In genomic region chr1:15028117-15028516, GRCh38 we compare ENCODE assay signal across 9 cellular contexts.
DNase-seq lines count a peak whose midpoint lies in the region; ATAC-seq and TF ChIP-seq lines count a peak whose summit lies in the region.
"Had no signal": no experiment of that assay in that cellular context is flagged by ENCODE, and none has a peak within 500 bp of the region (broad histone marks: within the 10 kb centered on the region; RNA-seq: fewer than 3 reads in every experiment).

No MANE protein-coding gene starts in this region.

- no peaks in the 10 kb centered on the region for H3K36me3 ChIP-seq in HCT116 (ENCODE audit: control insufficient read depth in 1 of 2, insufficient read depth in 2 of 2, low read length in 2 of 2)
- H3K36me3 ChIP-seq: SJCRH30 had no signal

- H2AFZ ChIP-seq in HCT116 (ENCODE audit: low read depth, low read length, poor library complexity, severe bottlenecking): no peak overlapping the region

- H3K36me3 Mint-ChIP-seq in chondrocyte (ENCODE audit: low read depth): peaks cover under 1% of the 10 kb centered on the region

- no peak overlapping the region for H3K27ac ChIP-seq in HCT116 (ENCODE audit: low read depth, low read length)
- H3K27ac ChIP-seq: SJCRH30 had no signal

- ATAC-seq in HCT116 (peak; percentile 34; the same call in 1 of the 2 replicates), GM19463 (IDR thresholded peaks at IDR 0.05; ENCODE audit: unreplicated experiment) (no peak), HG02610 (IDR thresholded peaks at IDR 0.05; ENCODE audit: unreplicated experiment) (no peak)

- DNase-seq in HCT116 (ENCODE audit: low read depth, low spot score) (no peak), chondrocyte (ENCODE audit: low spot score) (no peak), islet precursor cell (peak; percentile 92), smooth muscle cell of the brain vasculature (ENCODE audit: low read depth, low spot score) (peak; percentile 57)
- no peak for DNase-seq in activated CD4-positive, CD25-positive, alpha-beta regulatory T cell (lab: John Stamatoyannopoulos, UW)
- DNase-seq in activated T-cell treated with anti-CD3 and anti-CD28 coated beads, Interleukin-2, amount 50 U/mL, for 48 hours: no peak

- no peak overlapping the region for H3K9ac ChIP-seq in HCT116 (ENCODE audit: low read length)

- H3K27me3 Mint-ChIP-seq in chondrocyte (ENCODE audit: low read depth): no peaks in the 10 kb centered on the region

- no peaks in the 10 kb centered on the region for H4K20me1 ChIP-seq in HCT116 (ENCODE audit: insufficient read depth)

- no peaks in the 10 kb centered on the region for H3K79me2 ChIP-seq in HCT116 (ENCODE audit: insufficient read depth, low read length)

- intact Hi-C loops in HCT116 (cut with micrococcal nuclease): loop anchor here (5.0 kb wide), 1 partner anchor 461 kb away; no protein-coding TSS in a partner anchor

- peaks cover 6 to 23% of the 10 kb centered on the region in 2 experiments; a peak in 3 of 4 replicates for H3K4me1 ChIP-seq in HCT116 (ENCODE audit: control insufficient read depth in 1 of 2, insufficient read depth in 2 of 2, low read length in 2 of 2)
- H3K4me1 ChIP-seq: SJCRH30 had no signal

- no peak overlapping the region for H3K4me3 Mint-ChIP-seq in chondrocyte (ENCODE audit: unreplicated experiment)

- H3K9me3 ChIP-seq in HCT116 (ENCODE audit: control insufficient read depth in 1 of 2, insufficient read depth in 1 of 2, low read depth in 1 of 2, low read length in 2 of 2): no peaks in the 10 kb centered on the region
- H3K9me3 ChIP-seq: SJCRH30 had no signal

- no peaks in the 10 kb centered on the region for H3K9me3 Mint-ChIP-seq in chondrocyte (ENCODE audit: low read depth)

- H3K27me3 ChIP-seq in HCT116 (ENCODE audit: insufficient read depth, low read length): no peaks in the 10 kb centered on the region
- H3K27me3 ChIP-seq: SJCRH30 had no signal

- no TSS peak for BruUV-seq in HCT116 (replicated peaks; lab: Mats Ljungman, UMichigan)

- POLR2A ChIA-PET in HCT116 (lab: Charles Lee): no interaction called here

- CTCF ChIA-PET in HCT116 (lab: Charles Lee): interaction anchor here (0.7 to 1.6 kb wide), 9 partner anchors 9 to 462 kb away, joined by 3 to 12 read pairs (median 3); no protein-coding TSS in a partner anchor

- RAD21 ChIA-PET in HCT116 (lab: Charles Lee; ENCODE audit: low non-redundant PET in 1 of 2, low total read pairs in 2 of 2, uncharacterized antibody in 2 of 2, unreplicated experiment in 2 of 2): no interaction called here

- TF ChIP-seq RAD21 in HCT116 (IDR thresholded peaks at IDR 0.05; ENCODE audit: low read depth): no peak

- H3K4me1 Mint-ChIP-seq in chondrocyte (ENCODE audit: low read depth): peaks cover 45% of the 10 kb centered on the region

- H3K4me2 ChIP-seq in HCT116 (ENCODE audit: low read length): peak overlapping the region; percentile 11

- H3K9me2 ChIP-seq in HCT116 (ENCODE audit: insufficient read depth): no peaks in the 10 kb centered on the region

- no peak for TF ChIP-seq POLR2A in HCT116 (IDR thresholded peaks at IDR 0.05; ENCODE audit: borderline replicate concordance, extremely low read depth, insufficient read depth, insufficient read length)

- peak overlapping the region; percentile 87 for H3K27ac Mint-ChIP-seq in chondrocyte (ENCODE audit: unreplicated experiment)

- no peak for TF ChIP-seq CTCF in HCT116 (IDR thresholded peaks at IDR 0.05 in 2 of 3, conservative IDR thresholded peaks at IDR 0.05 in 1 of 3; ENCODE audit: borderline replicate concordance in 1 of 3, insufficient read depth in 1 of 3, low read depth in 2 of 3, low read length in 2 of 3)
- TF ChIP-seq CTCF in chondrocyte (IDR thresholded peaks at IDR 0.05): no peak

- H3K4me3 ChIP-seq in HCT116 (replicated peaks in 1 of 2; ENCODE audit: low read depth in 1 of 2, low read length in 2 of 2): no peak overlapping the region
- H3K4me3 ChIP-seq: SJCRH30 had no signal

TF ChIP-seq in HCT116, 20 proteins besides CTCF, POLR2A, EP300 and RAD21:
- TF ChIP-seq POLR2AphosphoS5 (IDR thresholded peaks at IDR 0.05; ENCODE audit: low read depth, low read length): no peak
- TF ChIP-seq ATF3 (IDR thresholded peaks at IDR 0.05): no peak
- TF ChIP-seq SIN3A (IDR thresholded peaks at IDR 0.05; ENCODE audit: low read depth): no peak
- TF ChIP-seq SRF (IDR thresholded peaks at IDR 0.05; ENCODE audit: low read depth): no peak
- TF ChIP-seq FOSL1 (IDR thresholded peaks at IDR 0.05; ENCODE audit: low read depth): no peak
- TF ChIP-seq MAX (IDR thresholded peaks at IDR 0.05): no peak
- TF ChIP-seq ZBTB33 (IDR thresholded peaks at IDR 0.05; ENCODE audit: extremely low read depth, insufficient replicate concordance, low read length): no peak
- TF ChIP-seq CEBPB (IDR thresholded peaks at IDR 0.05; ENCODE audit: low read depth): no peak
- TF ChIP-seq EZH2 (IDR thresholded peaks at IDR 0.05): no peak
- TF ChIP-seq ELF1 (IDR thresholded peaks at IDR 0.05; ENCODE audit: borderline replicate concordance, low read depth): no peak
- no peak for TF ChIP-seq TCF7L2 (IDR thresholded peaks at IDR 0.05; ENCODE audit: borderline replicate concordance, extremely low read depth, insufficient read depth, insufficient read length)
- TF ChIP-seq ZFX (IDR thresholded peaks at IDR 0.05): no peak
- TF ChIP-seq SP1 (IDR thresholded peaks at IDR 0.05; ENCODE audit: low read depth): no peak

Comparison
In these comparisons a context has a peak if more than half of its experiments do, and no peak if none do; other contexts are left out.
1. DNase-seq: peak in islet precursor cell (single experiment) and smooth muscle cell of the brain vasculature (single experiment); none in HCT116 (single experiment), chondrocyte (single experiment), activated CD4-positive, CD25-positive, alpha-beta regulatory T cell (0 of 4) and activated T-cell treated with anti-CD3 and anti-CD28 coated beads, Interleukin-2, amount 50 U/mL, for 48 hours (0 of 2).